In genomic region chr11:11882539-11882938, GRCh38 we compare ENCODE assay signal across 23 cellular contexts.
"Had no signal": no experiment of that assay in that cellular context is flagged by ENCODE, and none has a peak within 500 bp of the region (broad histone marks: within the 10 kb centered on the region; RNA-seq: fewer than 3 reads in every experiment).

No MANE protein-coding gene starts in this region.

- ATAC-seq: activated naive CD8-positive, alpha-beta T cell treated with anti-CD3 and anti-CD28 coated beads, Interleukin-2, amount 50 U/mL, for 24 hours; gastroesophageal sphincter; mucosa of descending colon; naive thymus-derived CD4-positive, alpha-beta T cell; SK-N-SH treated with all-trans-retinoic acid at 6 μM for 48 hours; stimulated activated effector memory CD8-positive, alpha-beta T cell treated with anti-CD3 and anti-CD28 coated beads, Interleukin-12 subunit alpha, Interleukin-12 subunit beta, amount 100 ng/mL, for 72 hours; WTC11 had no signal

- H3K27ac Mint-ChIP-seq: activated naive CD8-positive, alpha-beta T cell treated with anti-CD3 and anti-CD28 coated beads, Interleukin-2, amount 50 U/mL, for 24 hours; activated T-helper 1 cell treated with anti-CD3 and anti-CD28 coated beads, Interleukin-12 subunit alpha, Interleukin-12 subunit beta, Interleukin-2, Interleukin-4 antibody, amounts not matched to agents 30 ng/mL and 10 ng/mL and 1 ng/mL, durations not matched to agents 14 hours and 24 hours and 36 hours; dendritic cell treated with granulocyte-macrophage colony-stimulating factor and Interleukin-4, amounts not matched to agents 40 ng/mL and 50 ng/mL, for 4 days; endodermal cell; memory B cell; stimulated activated effector memory CD8-positive, alpha-beta T cell treated with anti-CD3 and anti-CD28 coated beads, Interleukin-12 subunit alpha, Interleukin-12 subunit beta, amount 100 ng/mL, for 72 hours had no signal

- H3K4me3 Mint-ChIP-seq: activated naive CD8-positive, alpha-beta T cell treated with anti-CD3 and anti-CD28 coated beads, Interleukin-2, amount 50 U/mL, for 24 hours; activated T-helper 1 cell treated with anti-CD3 and anti-CD28 coated beads, Interleukin-12 subunit alpha, Interleukin-12 subunit beta, Interleukin-2, Interleukin-4 antibody, amounts not matched to agents 30 ng/mL and 10 ng/mL and 1 ng/mL, durations not matched to agents 14 hours and 24 hours and 36 hours; dendritic cell treated with granulocyte-macrophage colony-stimulating factor and Interleukin-4, amounts not matched to agents 40 ng/mL and 50 ng/mL, for 4 days; endodermal cell; memory B cell; stimulated activated effector memory CD8-positive, alpha-beta T cell treated with anti-CD3 and anti-CD28 coated beads, Interleukin-12 subunit alpha, Interleukin-12 subunit beta, amount 100 ng/mL, for 72 hours; WTC11 had no signal

- H3K9me3 Mint-ChIP-seq: activated naive CD8-positive, alpha-beta T cell treated with anti-CD3 and anti-CD28 coated beads, Interleukin-2, amount 50 U/mL, for 24 hours; activated T-helper 1 cell treated with anti-CD3 and anti-CD28 coated beads, Interleukin-12 subunit alpha, Interleukin-12 subunit beta, Interleukin-2, Interleukin-4 antibody, amounts not matched to agents 30 ng/mL and 10 ng/mL and 1 ng/mL, durations not matched to agents 14 hours and 24 hours and 36 hours; dendritic cell treated with granulocyte-macrophage colony-stimulating factor and Interleukin-4, amounts not matched to agents 40 ng/mL and 50 ng/mL, for 4 days; endodermal cell; stimulated activated effector memory CD8-positive, alpha-beta T cell treated with anti-CD3 and anti-CD28 coated beads, Interleukin-12 subunit alpha, Interleukin-12 subunit beta, amount 100 ng/mL, for 72 hours; WTC11 had no signal

- DNase-seq: activated CD4-positive, alpha-beta T cell treated with anti-CD3 and anti-CD28 coated beads for 48 hours; activated CD8-positive, alpha-beta memory T cell treated with anti-CD3 and anti-CD28 coated beads, Interleukin-2, amount 50 U/mL, for 48 hours; activated naive CD4-positive, alpha-beta T cell; activated naive CD8-positive, alpha-beta T cell treated with anti-CD3 and anti-CD28 coated beads, Interleukin-2, amount 50 U/mL, for 24 hours; aorta; endodermal cell; erythroblast; left ventricle myocardium inferior; mucosa of descending colon; naive thymus-derived CD4-positive, alpha-beta T cell; posterior cingulate gyrus; substantia nigra; T-helper 1 cell; T1000; trophoblast cell had no signal

- H3K27ac ChIP-seq: gastroesophageal sphincter, left ventricle myocardium inferior had no signal

- FAIRE-seq: keratinocyte had no signal

- H3K27me3 Mint-ChIP-seq: activated naive CD8-positive, alpha-beta T cell treated with anti-CD3 and anti-CD28 coated beads, Interleukin-2, amount 50 U/mL, for 24 hours; dendritic cell treated with granulocyte-macrophage colony-stimulating factor and Interleukin-4, amounts not matched to agents 40 ng/mL and 50 ng/mL, for 4 days; memory B cell; naive thymus-derived CD4-positive, alpha-beta T cell had no signal
